Comparison of ENCODE assay signal across 9 cellular contexts in genomic region chr20:64077876-64078551, GRCh38. TPM values are rescaled to one million over a fixed set of nuclear protein-coding genes. Genes with fewer than 3 reads are reported as not detected.
DNase-seq lines count a peak whose midpoint lies in the region; ATAC-seq and TF ChIP-seq lines count a peak whose summit lies in the region.
"Had no signal": no experiment of that assay in that cellular context is flagged by ENCODE, and none has a peak within 500 bp of the region (broad histone marks: within the 10 kb centered on the region; RNA-seq: fewer than 3 reads in every experiment).

No MANE protein-coding gene starts in this region.

- no peak for TF ChIP-seq POLR2A in gastrocnemius medialis (IDR thresholded peaks at IDR 0.05)

- H3F3A ChIP-seq in SU-DHL-6 (ENCODE audit: insufficient read depth): peaks cover 36% of the 10 kb centered on the region

- TF ChIP-seq CTCF in GM20000 (IDR thresholded peaks at IDR 0.05; ENCODE audit: extremely low read depth, missing control alignments) (no peak), SU-DHL-6 (IDR thresholded peaks at IDR 0.05; ENCODE audit: insufficient read depth, low read length, poor library complexity, severe bottlenecking) (no peak), colonic mucosa (IDR thresholded peaks at IDR 0.05) (no peak), gastrocnemius medialis (IDR thresholded peaks at IDR 0.05 in 4 of 5, conservative IDR thresholded peaks at IDR 0.05 in 1 of 5) (no peak)

- peak overlapping the region; percentile 91 for H3K9ac ChIP-seq in SU-DHL-6 (ENCODE audit: low read length)
- H3K9ac ChIP-seq in colonic mucosa (ENCODE audit: low read depth in 2 of 2, low read length in 2 of 2): peak overlapping the region; percentile 66 to 81

- peak overlapping the region; percentile 87 for H3K4me2 ChIP-seq in SU-DHL-6 (ENCODE audit: low read depth, low read length, poor library complexity, severe bottlenecking)

- H3K27ac ChIP-seq in SU-DHL-6 (ENCODE audit: low read depth, low read length) (peak overlapping the region; percentile 95), colonic mucosa (peak overlapping the region; percentile 78), gastrocnemius medialis (peak overlapping the region in 1 of 4 donors; percentile 70)

- H3K9me3 ChIP-seq in SU-DHL-6 (ENCODE audit: insufficient read depth, low read length) (no peaks in the 10 kb centered on the region), colonic mucosa (no peaks in the 10 kb centered on the region), gastrocnemius medialis (no peaks in the 10 kb centered on the region)

- in situ Hi-C loops in gastrocnemius medialis (cut with MboI; ENCODE audit: low sequenced_read_pairs in 4 of 4): no loop called here

- H4K20me1 ChIP-seq in SU-DHL-6 (ENCODE audit: low read depth, low read length): no peaks in the 10 kb centered on the region

- no peaks in the 10 kb centered on the region for H3K36me3 ChIP-seq in SU-DHL-6 (ENCODE audit: low read length)
- no peaks in the 10 kb centered on the region for H3K36me3 ChIP-seq in colonic mucosa
- H3K36me3 ChIP-seq in gastrocnemius medialis: no peaks in the 10 kb centered on the region

- H3K27me3 ChIP-seq in SU-DHL-6 (ENCODE audit: low read length): no peaks in the 10 kb centered on the region
- no peaks in the 10 kb centered on the region for H3K27me3 ChIP-seq in colonic mucosa
- peaks cover 0 to 4% (median 3%) of the 10 kb centered on the region in 3 donors for H3K27me3 ChIP-seq in gastrocnemius medialis

- peak overlapping the region; percentile 68 for H3K4me3 ChIP-seq in SU-DHL-6 (ENCODE audit: insufficient read depth, low read length, poor library complexity, severe bottlenecking)
- H3K4me3 ChIP-seq in colonic mucosa: peak overlapping the region; percentile 59
- peak overlapping the region in 3 of 4 donors; percentile 72 to 88 (median 76) for H3K4me3 ChIP-seq in gastrocnemius medialis

- H3K4me1 ChIP-seq in colonic mucosa (no peaks in the 10 kb centered on the region), gastrocnemius medialis (peaks cover 9 to 15% of the 10 kb centered on the region in 2 donors)

- DNase-seq in GM20000 (ENCODE audit: low spot score) (peak; percentile 58), colonic mucosa (peak; percentile 46), gastrocnemius medialis (no peak), NCI-H524 (lab: John Stamatoyannopoulos, UW) (no peak), DMS153 treated with DMSO at 0.1 percent for 48 hours (lab: John Stamatoyannopoulos, UW; ENCODE audit: unreplicated experiment) (no peak), NCI-H187 (lab: John Stamatoyannopoulos, UW) (no peak)

- no peak for ATAC-seq in gastrocnemius medialis
- ATAC-seq in HG02610 (IDR thresholded peaks at IDR 0.05; ENCODE audit: unreplicated experiment): no peak

- intact Hi-C loops in colonic mucosa (cut with DNase I): no loop called here
- intact Hi-C loops in gastrocnemius medialis (cut with DNase I; ENCODE audit: low total_unique reads): no loop called here

- H2AFZ ChIP-seq in SU-DHL-6 (ENCODE audit: low read depth, low read length, severe bottlenecking): no peak overlapping the region

- no peaks in the 10 kb centered on the region for H3K79me2 ChIP-seq in SU-DHL-6 (ENCODE audit: insufficient read depth, low read length)

- H3K9me2 ChIP-seq in SU-DHL-6 (replicated peaks; ENCODE audit: insufficient read depth, low read length): no peaks in the 10 kb centered on the region

RNA-seq across cellular contexts. Expression of gene RGS19, which starts 1.3 kb away (rescaled TPM):
- total RNA-seq in colonic mucosa: 1 to 10 TPM; 3.4 to 4.5 TPM
- total RNA-seq in gastrocnemius medialis: 1 to 10 TPM in 3 of 4 donors, under 1 TPM in 1; 0.92 to 7.7 (median 3.5) TPM

RNA-seq across cellular contexts. Expression of gene OPRL1, which starts 1.9 kb away (rescaled TPM):
- total RNA-seq in colonic mucosa (under 1 TPM; 0.24 to 0.25 TPM), gastrocnemius medialis (under 1 TPM; 0.10 to 0.68 (median 0.15) TPM)

RNA-seq across cellular contexts. Expression of gene LKAAEAR1, which starts 6.2 kb away (rescaled TPM):
- total RNA-seq in colonic mucosa: not detected
- total RNA-seq in gastrocnemius medialis: not detected
- total RNA-seq: pulmonary artery endothelial cell had no signal

RNA-seq across cellular contexts. Expression of gene TCEA2, which starts 15.0 kb away (rescaled TPM):
- 10 to 100 TPM in 1 of 2 donors, 1 to 10 TPM in 1; 7.3 to 11.8 TPM for total RNA-seq in colonic mucosa
- total RNA-seq in gastrocnemius medialis: 10 to 100 TPM in 1 of 4 donors, 1 to 10 TPM in 3; 8.4 to 21.0 (median 8.8) TPM

RNA-seq across cellular contexts. Expression of gene SOX18, which starts 28.6 kb away (rescaled TPM):
- total RNA-seq in colonic mucosa: 10 to 100 TPM in 1 of 2 donors, 1 to 10 TPM in 1; 8.4 to 26.8 TPM
- 1 to 10 TPM; 2.9 to 6.5 (median 5.6) TPM for total RNA-seq in gastrocnemius medialis

Comparison
In these comparisons a context has a peak if more than half of its experiments do, and no peak if none do; other contexts are left out.
1. DNase-seq: peak in GM20000 (single experiment) and colonic mucosa (single experiment); none in gastrocnemius medialis (0 of 2), NCI-H524 (0 of 2), DMS153 treated with DMSO at 0.1 percent for 48 hours (single experiment) and NCI-H187 (0 of 2).
2. Peak in every context shown above with its lines, with median percentiles within 50 percentile points of each other: H3K4me3 ChIP-seq.